Comparison of ENCODE assay signal across 1 cellular context in genomic region chr5:1159341-1159675, GRCh38.
TF ChIP-seq lines count a peak whose summit lies in the region.

No MANE protein-coding gene starts in this region.

TF ChIP-seq in GM23338, 12 proteins besides CTCF, POLR2A, EP300 and RAD21:
- no peak for TF ChIP-seq ZNF462 (CRISPR knock-in tag; IDR thresholded peaks at IDR 0.05)
- TF ChIP-seq EZH2 (IDR thresholded peaks at IDR 0.05; ENCODE audit: low read depth, unreplicated experiment) = no peak
- TF ChIP-seq STAT1 (IDR thresholded peaks at IDR 0.05; ENCODE audit: unreplicated experiment) = no peak
- TF ChIP-seq NANOG (IDR thresholded peaks at IDR 0.05; ENCODE audit: borderline replicate concordance) = no peak
- TF ChIP-seq REST (IDR thresholded peaks at IDR 0.05; ENCODE audit: unreplicated experiment) = no peak
- no peak for TF ChIP-seq JUNB (IDR thresholded peaks at IDR 0.05; ENCODE audit: unreplicated experiment)
- TF ChIP-seq ZNF331 (CRISPR knock-in tag; IDR thresholded peaks at IDR 0.05; ENCODE audit: low read depth) = no peak
- no peak for TF ChIP-seq ETS1 (IDR thresholded peaks at IDR 0.05)
- TF ChIP-seq CREB1 (CRISPR knock-in tag; IDR thresholded peaks at IDR 0.05; ENCODE audit: low read depth) = no peak
- no peak for TF ChIP-seq ZNF114 (CRISPR knock-in tag; IDR thresholded peaks at IDR 0.05)
- TF ChIP-seq EZH2phosphoT487 (IDR thresholded peaks at IDR 0.05; ENCODE audit: unreplicated experiment) = no peak
- no peak for TF ChIP-seq POLR2AphosphoS5 (IDR thresholded peaks at IDR 0.05; ENCODE audit: low read depth)
